Comparison of ENCODE assay signal across 1 cellular context in genomic region chr19:6697291-6697690, GRCh38.
TF ChIP-seq lines count a peak whose summit lies in the region.

No MANE protein-coding gene starts in this region.

TF ChIP-seq in GM12878, 131 proteins besides CTCF, POLR2A, EP300 and RAD21:
- TF ChIP-seq POU2F2 (IDR thresholded peaks at IDR 0.05; ENCODE audit: borderline replicate concordance, low read depth, low read length) (no peak), MAX (IDR thresholded peaks at IDR 0.05; ENCODE audit: low read depth, low read length) (no peak), MYC (IDR thresholded peaks at IDR 0.05; ENCODE audit: insufficient read depth, insufficient read length, insufficient replicate concordance, low read length, severe bottlenecking) (no peak), CUX1 (IDR thresholded peaks at IDR 0.05; ENCODE audit: insufficient replicate concordance, low read depth, low read length) (no peak), BCLAF1 (IDR thresholded peaks at IDR 0.05) (no peak), REST (IDR thresholded peaks at IDR 0.05; ENCODE audit: low read depth, low read length) (no peak), ZNF622 (IDR thresholded peaks at IDR 0.05) (no peak), LARP7 (IDR thresholded peaks at IDR 0.05) (no peak), USF1 (IDR thresholded peaks at IDR 0.05; ENCODE audit: borderline replicate concordance, extremely low read length, insufficient read depth, low read depth, low read length) (no peak), ASH2L (IDR thresholded peaks at IDR 0.05; ENCODE audit: borderline replicate concordance, low read depth) (no peak), TARDBP (IDR thresholded peaks at IDR 0.05; ENCODE audit: borderline replicate concordance) (no peak), HCFC1 (IDR thresholded peaks at IDR 0.05; ENCODE audit: low read length) (no peak), GATAD2B (conservative IDR thresholded peaks at IDR 0.05; ENCODE audit: low read depth) (no peak)
